Comparison of ENCODE assay signal across 16 cellular contexts in the genomic region with DNA sequence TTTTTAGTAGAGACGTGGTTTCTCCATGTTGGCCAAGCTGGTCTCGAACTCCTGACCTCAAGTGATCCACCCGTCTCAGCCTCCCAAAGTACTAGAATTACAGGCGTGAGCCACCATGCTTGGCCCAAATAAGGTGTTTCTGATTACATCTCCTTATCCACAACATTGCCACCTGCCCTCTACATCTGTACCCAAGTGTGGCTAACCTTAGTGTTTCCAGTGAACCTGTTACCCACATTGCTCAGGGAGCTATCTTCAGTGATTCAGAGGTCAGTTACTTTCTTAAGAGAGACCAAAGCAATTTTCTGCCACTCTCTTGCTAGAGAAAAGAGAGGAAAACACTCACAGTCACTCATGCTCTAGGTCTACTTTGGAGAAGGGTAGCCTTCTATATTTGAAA.
DNase-seq lines count a peak whose midpoint lies in the region; ATAC-seq lines count a peak whose summit lies in the region.
"Had no signal": no experiment of that assay in that cellular context is flagged by ENCODE, and none has a peak within 500 bp of the region (broad histone marks: within the 10 kb centered on the region; RNA-seq: fewer than 3 reads in every experiment).

No MANE protein-coding gene starts in this region.

- H3K4me3 Mint-ChIP-seq in activated T-cell treated with anti-CD3 and anti-CD28 coated beads, Interleukin-2, amount 50 U/mL, for 72 hours: peak overlapping the region in 1 of 2 donors; percentile 19
- no peak overlapping the region for H3K4me3 Mint-ChIP-seq in activated T-cell treated with anti-CD3 and anti-CD28 coated beads, Interleukin-2, amount 50 U/mL, for 4 hours
- H3K4me3 Mint-ChIP-seq in T-helper 1 cell treated with Interleukin-12 subunit alpha and Interleukin-12 subunit beta and Interleukin-4 antibody, amounts not matched to agents 30 μg/mL and 1 μg/mL, for 36 hours: peak overlapping the region; percentile 14
- H3K4me3 Mint-ChIP-seq: HFFc6 had no signal

- DNase-seq in activated T-cell treated with anti-CD3 and anti-CD28 coated beads, Interleukin-2, amount 50 U/mL, for 72 hours: peak; percentile 27 to 33
- no peak for DNase-seq in activated T-cell treated with anti-CD3 and anti-CD28 coated beads, Interleukin-2, amount 50 U/mL, for 4 hours
- no peak for DNase-seq in activated naive CD4-positive, alpha-beta T cell treated with anti-CD3 and anti-CD28 coated beads, Interleukin-2, amount 50 U/mL, for 72 hours (ENCODE audit: low spot score in 2 of 2)
- no peak for DNase-seq in stimulated activated naive CD8-positive, alpha-beta T cell treated with anti-CD3 and anti-CD28 coated beads, Interleukin-15, Interleukin-2, amounts not matched to agents 100 U/mL and 50 U/mL, for 24 hours
- no peak for DNase-seq in stimulated activated CD4-positive, alpha-beta T cell treated with anti-CD3 and anti-CD28 coated beads, Interleukin-15, amount 100 ng/mL, for 24 hours
- DNase-seq: C1 segment of cervical spinal cord; COR-L47; DMS153; HFFc6; NCI-H1417; NCI-H1930; NCI-H2171; NCI-H446; NK-92 treated with Interleukin-12 subunit alpha and Interleukin-12 subunit beta, amount 100 ng/mL, for 24 hours had no signal

- peaks cover 95% of the 10 kb centered on the region for H3K4me1 Mint-ChIP-seq in activated T-cell treated with anti-CD3 and anti-CD28 coated beads, Interleukin-2, amount 50 U/mL, for 72 hours (ENCODE audit: low read depth)
- H3K4me1 Mint-ChIP-seq in activated T-cell treated with anti-CD3 and anti-CD28 coated beads, Interleukin-2, amount 50 U/mL, for 4 hours (ENCODE audit: low read depth): peaks cover 63% of the 10 kb centered on the region
- H3K4me1 Mint-ChIP-seq in T-helper 1 cell treated with Interleukin-12 subunit alpha and Interleukin-12 subunit beta and Interleukin-4 antibody, amounts not matched to agents 30 μg/mL and 1 μg/mL, for 36 hours (ENCODE audit: low read depth): peaks cover 67% of the 10 kb centered on the region

- H3K36me3 Mint-ChIP-seq in activated T-cell treated with anti-CD3 and anti-CD28 coated beads, Interleukin-2, amount 50 U/mL, for 72 hours (ENCODE audit: insufficient read depth in 2 of 2): peaks cover 26 to 35% of the 10 kb centered on the region in 2 donors
- peaks cover 5% of the 10 kb centered on the region for H3K36me3 Mint-ChIP-seq in activated T-cell treated with anti-CD3 and anti-CD28 coated beads, Interleukin-2, amount 50 U/mL, for 4 hours (ENCODE audit: insufficient read depth)
- H3K36me3 Mint-ChIP-seq in T-helper 1 cell treated with Interleukin-12 subunit alpha and Interleukin-12 subunit beta and Interleukin-4 antibody, amounts not matched to agents 30 μg/mL and 1 μg/mL, for 36 hours (ENCODE audit: low read depth): peaks cover 26% of the 10 kb centered on the region
- H3K36me3 Mint-ChIP-seq in activated naive CD4-positive, alpha-beta T cell treated with anti-CD3 and anti-CD28 coated beads, Interleukin-2, amount 50 U/mL, for 72 hours: peaks cover 13 to 52% of the 10 kb centered on the region in 2 donors

- peak; percentile 35 to 48 for ATAC-seq in activated T-cell treated with anti-CD3 and anti-CD28 coated beads, Interleukin-2, amount 50 U/mL, for 72 hours (replicated peaks in 1 of 2)
- ATAC-seq in activated T-cell treated with anti-CD3 and anti-CD28 coated beads, Interleukin-2, amount 50 U/mL, for 4 hours: no peak
- peak in 1 of 2 donors; percentile 48 for ATAC-seq in activated naive CD4-positive, alpha-beta T cell treated with anti-CD3 and anti-CD28 coated beads, Interleukin-2, amount 50 U/mL, for 72 hours
- peak; percentile 41 for ATAC-seq in stimulated activated naive CD8-positive, alpha-beta T cell treated with anti-CD3 and anti-CD28 coated beads, Interleukin-15, Interleukin-2, amounts not matched to agents 100 U/mL and 50 U/mL, for 24 hours
- ATAC-seq in GM18517 (IDR thresholded peaks at IDR 0.05; ENCODE audit: unreplicated experiment): no peak

- H3K9me3 Mint-ChIP-seq in activated T-cell treated with anti-CD3 and anti-CD28 coated beads, Interleukin-2, amount 50 U/mL, for 72 hours: peaks cover 0 to 4% of the 10 kb centered on the region in 2 donors
- H3K9me3 Mint-ChIP-seq in activated T-cell treated with anti-CD3 and anti-CD28 coated beads, Interleukin-2, amount 50 U/mL, for 4 hours: peaks cover 20% of the 10 kb centered on the region
- H3K9me3 Mint-ChIP-seq in T-helper 1 cell treated with Interleukin-12 subunit alpha and Interleukin-12 subunit beta and Interleukin-4 antibody, amounts not matched to agents 30 μg/mL and 1 μg/mL, for 36 hours: peaks cover 12% of the 10 kb centered on the region
- peaks cover 8 to 23% of the 10 kb centered on the region in 2 donors for H3K9me3 Mint-ChIP-seq in activated naive CD4-positive, alpha-beta T cell treated with anti-CD3 and anti-CD28 coated beads, Interleukin-2, amount 50 U/mL, for 72 hours
- H3K9me3 Mint-ChIP-seq: HFFc6 had no signal

- no peaks in the 10 kb centered on the region for H3K27me3 Mint-ChIP-seq in activated T-cell treated with anti-CD3 and anti-CD28 coated beads, Interleukin-2, amount 50 U/mL, for 72 hours (ENCODE audit: low read depth)
- no peaks in the 10 kb centered on the region for H3K27me3 Mint-ChIP-seq in activated T-cell treated with anti-CD3 and anti-CD28 coated beads, Interleukin-2, amount 50 U/mL, for 4 hours (ENCODE audit: low read depth)
- H3K27me3 Mint-ChIP-seq in T-helper 1 cell treated with Interleukin-12 subunit alpha and Interleukin-12 subunit beta and Interleukin-4 antibody, amounts not matched to agents 30 μg/mL and 1 μg/mL, for 36 hours (ENCODE audit: low read depth): no peaks in the 10 kb centered on the region

- H3K27ac Mint-ChIP-seq in activated T-cell treated with anti-CD3 and anti-CD28 coated beads, Interleukin-2, amount 50 U/mL, for 72 hours: peak overlapping the region; percentile 82
- H3K27ac Mint-ChIP-seq in T-helper 1 cell treated with Interleukin-12 subunit alpha and Interleukin-12 subunit beta and Interleukin-4 antibody, amounts not matched to agents 30 μg/mL and 1 μg/mL, for 36 hours: peak overlapping the region; percentile 88
- H3K27ac Mint-ChIP-seq in activated naive CD4-positive, alpha-beta T cell treated with anti-CD3 and anti-CD28 coated beads, Interleukin-2, amount 50 U/mL, for 72 hours: peak overlapping the region; percentile 73 to 83
- H3K27ac Mint-ChIP-seq: HFFc6 had no signal

Comparison
In these comparisons a context has a peak if more than half of its experiments do, and no peak if none do; other contexts are left out.
1. ATAC-seq: peak in activated T-cell treated with anti-CD3 and anti-CD28 coated beads, Interleukin-2, amount 50 U/mL, for 72 hours (2 of 2) and stimulated activated naive CD8-positive, alpha-beta T cell treated with anti-CD3 and anti-CD28 coated beads, Interleukin-15, Interleukin-2, amounts not matched to agents 100 U/mL and 50 U/mL, for 24 hours (single experiment); none in activated T-cell treated with anti-CD3 and anti-CD28 coated beads, Interleukin-2, amount 50 U/mL, for 4 hours (0 of 2) and GM18517 (single experiment).
2. DNase-seq: peak in activated T-cell treated with anti-CD3 and anti-CD28 coated beads, Interleukin-2, amount 50 U/mL, for 72 hours (2 of 2); none in activated T-cell treated with anti-CD3 and anti-CD28 coated beads, Interleukin-2, amount 50 U/mL, for 4 hours (single experiment), activated naive CD4-positive, alpha-beta T cell treated with anti-CD3 and anti-CD28 coated beads, Interleukin-2, amount 50 U/mL, for 72 hours (0 of 2), stimulated activated naive CD8-positive, alpha-beta T cell treated with anti-CD3 and anti-CD28 coated beads, Interleukin-15, Interleukin-2, amounts not matched to agents 100 U/mL and 50 U/mL, for 24 hours (single experiment) and stimulated activated CD4-positive, alpha-beta T cell treated with anti-CD3 and anti-CD28 coated beads, Interleukin-15, amount 100 ng/mL, for 24 hours (single experiment).
3. Peak in every context shown above with its lines, with median percentiles within 50 percentile points of each other: H3K27ac Mint-ChIP-seq.